Comparison of ENCODE assay signal across 12 cellular contexts in the genomic region with DNA sequence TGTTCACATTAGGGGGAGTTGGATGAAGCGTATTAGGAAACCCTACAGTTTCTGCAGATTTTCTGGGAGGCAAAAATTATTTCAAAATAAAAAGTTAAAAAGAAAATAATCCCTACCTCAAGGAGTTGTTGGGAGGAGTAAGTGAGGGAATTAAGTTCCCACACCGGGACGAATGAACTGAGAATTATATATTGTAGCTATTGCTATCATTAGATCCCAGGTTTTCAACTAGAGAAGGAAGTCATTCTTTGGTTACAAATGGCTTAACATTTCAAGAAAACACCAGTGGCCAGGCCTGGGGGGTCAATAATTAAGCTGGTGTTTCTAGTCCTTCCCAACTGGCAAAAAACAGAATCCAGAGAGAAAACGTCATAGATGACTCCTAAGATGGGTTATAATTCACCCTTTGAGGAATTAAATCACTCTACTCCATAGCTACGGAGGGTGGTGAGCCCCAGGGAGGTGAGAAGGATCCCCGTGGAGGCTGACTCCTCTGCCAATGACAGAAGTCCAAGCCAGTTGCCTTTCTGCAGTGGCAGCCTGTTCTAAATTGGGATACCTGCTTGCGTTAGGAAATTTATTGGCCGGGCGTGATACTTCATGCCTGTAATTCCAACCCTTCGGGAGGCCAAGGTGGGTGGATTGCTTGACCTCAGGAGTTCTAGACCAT. TPM values are rescaled to one million over a fixed set of nuclear protein-coding genes. Genes with fewer than 3 reads are reported as not detected.
DNase-seq lines count a peak whose midpoint lies in the region; ATAC-seq and TF ChIP-seq lines count a peak whose summit lies in the region.
"Had no signal": no experiment of that assay in that cellular context is flagged by ENCODE, and none has a peak within 500 bp of the region (broad histone marks: within the 10 kb centered on the region; RNA-seq: fewer than 3 reads in every experiment).

No MANE protein-coding gene starts in this region.

- peaks cover 0 to 18% (median 10%) of the 10 kb centered on the region in 4 donors for H3K4me1 Mint-ChIP-seq in CD4-positive, CD25-positive, alpha-beta regulatory T cell
- H3K4me1 Mint-ChIP-seq in effector memory CD8-positive, alpha-beta T cell (ENCODE audit: low read depth in 2 of 2) = peaks cover 11 to 12% of the 10 kb centered on the region in 2 donors
- peaks cover 3 to 18% (median 16%) of the 10 kb centered on the region in 4 donors for H3K4me1 Mint-ChIP-seq in naive thymus-derived CD8-positive, alpha-beta T cell

- H4K8ac ChIP-seq in IMR-90 (ENCODE audit: low read depth in 2 of 2, low read length in 2 of 2) = no peak overlapping the region

- no peaks in the 10 kb centered on the region for H3K27me3 ChIP-seq in CD4-positive, CD25-positive, alpha-beta regulatory T cell (ENCODE audit: control insufficient read depth, insufficient read depth, low read length)
- H3K27me3 ChIP-seq in IMR-90 (ENCODE audit: control insufficient read depth, insufficient read depth, low read length) = no peaks in the 10 kb centered on the region

- in situ Hi-C loops in IMR-90 (cut with MboI; ENCODE audit: low sequenced_read_pairs) = no loop called here

- no peak overlapping the region for H4K5ac ChIP-seq in IMR-90 (ENCODE audit: low read depth, low read length)

- dilution Hi-C loops in IMR-90 (cut with HindIII; ENCODE audit: low sequenced_read_pairs, unreplicated experiment) = no loop called here

- H3K23ac ChIP-seq in IMR-90 (ENCODE audit: low read depth, low read length) = no peak overlapping the region

- peaks cover 11% of the 10 kb centered on the region for H3K4me1 ChIP-seq in CD4-positive, CD25-positive, alpha-beta regulatory T cell (ENCODE audit: control insufficient read depth, insufficient read depth, low read length, poor library complexity, severe bottlenecking)
- peaks cover 4% of the 10 kb centered on the region; the same call in 1 of the 2 replicates for H3K4me1 ChIP-seq in IMR-90 (ENCODE audit: control insufficient read depth, insufficient read depth, low read length)

- TF ChIP-seq POLR2A in IMR-90 (IDR thresholded peaks at IDR 0.05; ENCODE audit: low read depth, low read length) = no peak
- TF ChIP-seq POLR2A in GM18505 (IDR thresholded peaks at IDR 0.05; ENCODE audit: borderline replicate concordance, extremely low read depth, insufficient read depth, insufficient read length) = no peak

- CTCF ChIA-PET in IMR-90 (lab: Yijun Ruan, JAX) = interaction anchor here (0.6 kb wide), 1 partner anchor 26 kb away, joined by 3 read pairs; no protein-coding TSS in a partner anchor

- no peak overlapping the region for H2BK5ac ChIP-seq in IMR-90 (ENCODE audit: low read depth, low read length, poor library complexity, severe bottlenecking)

- TF ChIP-seq CTCF in IMR-90 (conservative IDR thresholded peaks at IDR 0.05; ENCODE audit: low read depth, low read length) = no peak

- H3K36me3 Mint-ChIP-seq in CD4-positive, CD25-positive, alpha-beta regulatory T cell = peaks cover 5% of the 10 kb centered on the region
- peaks cover 50% of the 10 kb centered on the region for H3K36me3 Mint-ChIP-seq in effector memory CD8-positive, alpha-beta T cell (ENCODE audit: insufficient read depth)
- peaks cover 0 to 29% (median 5%) of the 10 kb centered on the region in 3 donors for H3K36me3 Mint-ChIP-seq in naive thymus-derived CD8-positive, alpha-beta T cell

- no peak overlapping the region for H3K27ac ChIP-seq in CD4-positive, CD25-positive, alpha-beta regulatory T cell (ENCODE audit: insufficient read depth, low read length, poor library complexity, severe bottlenecking)
- H3K27ac ChIP-seq in IMR-90 (ENCODE audit: insufficient read depth, low read length) = no peak overlapping the region

- no peaks in the 10 kb centered on the region for H3K27me3 Mint-ChIP-seq in CD4-positive, CD25-positive, alpha-beta regulatory T cell
- H3K27me3 Mint-ChIP-seq in effector memory CD8-positive, alpha-beta T cell = no peaks in the 10 kb centered on the region
- H3K27me3 Mint-ChIP-seq in naive thymus-derived CD8-positive, alpha-beta T cell = no peaks in the 10 kb centered on the region

- intact Hi-C loops in IMR-90 (cut with micrococcal nuclease) = no loop called here

- H3K4ac ChIP-seq in IMR-90 (ENCODE audit: low read depth, low read length) = no peak overlapping the region

- no peak overlapping the region for H3K4me3 ChIP-seq in CD4-positive, CD25-positive, alpha-beta regulatory T cell (ENCODE audit: low read depth, low read length)
- no peak overlapping the region for H3K4me3 ChIP-seq in IMR-90 (ENCODE audit: insufficient read depth, low read depth, low read length)

- no peaks in the 10 kb centered on the region for H3K9me3 ChIP-seq in CD4-positive, CD25-positive, alpha-beta regulatory T cell (ENCODE audit: control insufficient read depth in 2 of 2, low read length in 2 of 2)
- no peaks in the 10 kb centered on the region for H3K9me3 ChIP-seq in IMR-90 (ENCODE audit: control insufficient read depth, insufficient read depth, low read length)

- peaks cover 13% of the 10 kb centered on the region for H3K36me3 ChIP-seq in CD4-positive, CD25-positive, alpha-beta regulatory T cell (ENCODE audit: control insufficient read depth, insufficient read depth, low read length)
- H3K36me3 ChIP-seq in IMR-90 (ENCODE audit: control insufficient read depth, insufficient read depth, low read length) = peaks cover 16% of the 10 kb centered on the region

- H3K9me1 ChIP-seq in IMR-90 (ENCODE audit: insufficient read depth, low read length) = no peaks in the 10 kb centered on the region; the same call in 1 of the 2 replicates

- H3K18ac ChIP-seq in IMR-90 (ENCODE audit: low read depth, low read length) = no peak overlapping the region

- DNase-seq in CD4-positive, CD25-positive, alpha-beta regulatory T cell = no peak
- DNase-seq in IMR-90 (no peak), GF-D8 (lab: John Stamatoyannopoulos, UW) (no peak), LoVo (ENCODE audit: low spot score) (no peak)
- DNase-seq in effector memory CD8-positive, alpha-beta T cell = no peak
- DNase-seq in naive thymus-derived CD8-positive, alpha-beta T cell = no peak
- no peak for DNase-seq in stimulated activated CD4-positive, alpha-beta T cell treated with anti-CD3 and anti-CD28 coated beads, Interleukin-4, amount 100 ng/mL, for 24 hours
- DNase-seq: central memory CD4-positive, alpha-beta T cell; DMS 273 treated with DMSO at 0.1 percent for 48 hours; head of caudate nucleus; stimulated activated CD4-positive, alpha-beta T cell treated with anti-CD3 and anti-CD28 coated beads, Interleukin-4, amount 100 ng/mL, for 1 hour had no signal

- peaks cover 12% of the 10 kb centered on the region for H4K20me1 ChIP-seq in IMR-90 (ENCODE audit: insufficient read depth, low read length)

- TF ChIP-seq RAD21 in IMR-90 (IDR thresholded peaks at IDR 0.05; ENCODE audit: low read length) = no peak

- H4K91ac ChIP-seq in IMR-90 (ENCODE audit: insufficient read depth, low read depth, low read length) = no peak overlapping the region

- peak overlapping the region; percentile 14 for H2AFZ ChIP-seq in IMR-90 (replicated peaks; ENCODE audit: low read length, poor library complexity)

- H2BK20ac ChIP-seq in IMR-90 (ENCODE audit: low read depth, low read length) = no peak overlapping the region

- 80% methylated on average over 1 of the region's 10 CpGs; no CpG with 5 or more reads in 1 of the 2 experiments for WGBS in IMR-90 (ENCODE audit: extremely low coverage in 2 of 2, insufficient read length in 1 of 2), 2 experiments

- no peak overlapping the region for H2BK15ac ChIP-seq in IMR-90 (ENCODE audit: low read depth, low read length)

- no peaks in the 10 kb centered on the region for H3K9me3 Mint-ChIP-seq in CD4-positive, CD25-positive, alpha-beta regulatory T cell
- no peaks in the 10 kb centered on the region for H3K9me3 Mint-ChIP-seq in effector memory CD8-positive, alpha-beta T cell
- no peaks in the 10 kb centered on the region for H3K9me3 Mint-ChIP-seq in naive thymus-derived CD8-positive, alpha-beta T cell

- no peak overlapping the region for H2AK9ac ChIP-seq in IMR-90 (replicated peaks; ENCODE audit: low read depth, low read length, poor library complexity)

- no peak overlapping the region for H3K56ac ChIP-seq in IMR-90 (ENCODE audit: extremely low read depth, insufficient read depth, low read length)

- no peak for ATAC-seq in CD4-positive, CD25-positive, alpha-beta regulatory T cell (ENCODE audit: low read depth in 2 of 2)
- no peak for ATAC-seq in IMR-90 (ENCODE audit: low read depth)
- no peak for ATAC-seq in effector memory CD8-positive, alpha-beta T cell (replicated peaks)
- ATAC-seq in naive thymus-derived CD8-positive, alpha-beta T cell = no peak
- no peak for ATAC-seq in GM18505 (IDR thresholded peaks at IDR 0.05; ENCODE audit: unreplicated experiment)

- H3K27ac Mint-ChIP-seq in CD4-positive, CD25-positive, alpha-beta regulatory T cell = peak overlapping the region in 2 of 3 donors; percentile 24 to 57
- H3K27ac Mint-ChIP-seq in effector memory CD8-positive, alpha-beta T cell = peak overlapping the region in 1 of 2 donors; percentile 86
- peak overlapping the region in 4 of 10 donors; percentile 14 to 82 (median 57) for H3K27ac Mint-ChIP-seq in naive thymus-derived CD8-positive, alpha-beta T cell

- no TSS peak for BruUV-seq in IMR-90 (replicated peaks; lab: Mats Ljungman, UMichigan)

- POLR2A ChIA-PET in IMR-90 (lab: Charles Lee; ENCODE audit: unreplicated experiment) = no interaction called here
- POLR2A ChIA-PET in naive thymus-derived CD8-positive, alpha-beta T cell (lab: Charles Lee) = interaction anchor here (0.6 to 0.8 kb wide), 3 partner anchors 120 to 530 kb away, joined by 4 to 5 read pairs (median 5); no protein-coding TSS in a partner anchor

- H2AK5ac ChIP-seq in IMR-90 (ENCODE audit: low read depth, low read length) = no peak overlapping the region

- peaks cover 16 to 28% of the 10 kb centered on the region in 2 experiments for H3K79me1 ChIP-seq in IMR-90 (ENCODE audit: low read depth in 1 of 2, low read length in 2 of 2)

- H2BK120ac ChIP-seq in IMR-90 (ENCODE audit: low read depth, low read length) = no peak overlapping the region

- no peak overlapping the region for H3K9ac ChIP-seq in IMR-90 (ENCODE audit: low read depth, low read length)

- H3K4me2 ChIP-seq in IMR-90 (ENCODE audit: low read depth, low read length) = no peak overlapping the region

- no peak overlapping the region for H3K14ac ChIP-seq in IMR-90 (replicated peaks; ENCODE audit: low read depth, low read length)

- H3K4me3 Mint-ChIP-seq in CD4-positive, CD25-positive, alpha-beta regulatory T cell = peak overlapping the region; percentile 62 to 76 (median 68)
- peak overlapping the region; percentile 85 to 87 for H3K4me3 Mint-ChIP-seq in effector memory CD8-positive, alpha-beta T cell
- peak overlapping the region in 9 of 10 donors; percentile 49 to 88 (median 72) for H3K4me3 Mint-ChIP-seq in naive thymus-derived CD8-positive, alpha-beta T cell

RNA-seq across cellular contexts. Expression of a gene that starts 1.2 kb away (rescaled TPM):
- total RNA-seq in CD4-positive, CD25-positive, alpha-beta regulatory T cell = 25.7 TPM
- 100 to 1,000 TPM in 1 of 4 donors, 10 to 100 TPM in 3; 90.1 to 106 (median 98.5) TPM for polyA plus RNA-seq in CD4-positive, CD25-positive, alpha-beta regulatory T cell
- total RNA-seq in IMR-90 (2012; rRNA removed) = 160 and 203 TPM in 2 replicates
- 310 and 381 TPM in 2 replicates for polyA plus RNA-seq in IMR-90 (2012; rRNA removed)
- polyA plus RNA-seq in IMR-90 (2012; cell fraction: cytosol; rRNA removed) = 436 and 568 TPM in 2 replicates
- 93.6 and 181 TPM in 2 replicates for polyA plus RNA-seq in IMR-90 (2012; cell fraction: nucleus; rRNA removed; ENCODE audit: low replicate concordance)
- total RNA-seq in naive thymus-derived CD8-positive, alpha-beta T cell = 10 to 100 TPM; 24.9 to 25.8 TPM
- 100 to 1,000 TPM; 103 to 114 (median 114) TPM for polyA plus RNA-seq in naive thymus-derived CD8-positive, alpha-beta T cell

RNA-seq across cellular contexts. Expression of a gene that starts 32.0 kb away (rescaled TPM):
- total RNA-seq in CD4-positive, CD25-positive, alpha-beta regulatory T cell = 15.9 TPM
- polyA plus RNA-seq in CD4-positive, CD25-positive, alpha-beta regulatory T cell = 1 to 10 TPM; 6.5 to 7.9 (median 7.4) TPM
- total RNA-seq in IMR-90 (2012; rRNA removed) = 2.5 and 3.1 TPM in 2 replicates
- polyA plus RNA-seq in IMR-90 (2012; rRNA removed) = 6.0 TPM in 2 replicates
- polyA plus RNA-seq in IMR-90 (2012; cell fraction: cytosol; rRNA removed) = 5.1 and 7.1 TPM in 2 replicates
- 2.3 and 2.9 TPM in 2 replicates for polyA plus RNA-seq in IMR-90 (2012; cell fraction: nucleus; rRNA removed; ENCODE audit: low replicate concordance)
- 10 to 100 TPM; 19.1 to 20.7 TPM for total RNA-seq in naive thymus-derived CD8-positive, alpha-beta T cell
- polyA plus RNA-seq in naive thymus-derived CD8-positive, alpha-beta T cell = 10 to 100 TPM in 2 of 3 donors, 1 to 10 TPM in 1; 5.6 to 16.5 (median 10.3) TPM

RNA-seq across cellular contexts. Expression of a gene that starts 52.3 kb away (rescaled TPM):
- total RNA-seq in CD4-positive, CD25-positive, alpha-beta regulatory T cell = 93.3 TPM
- 10 to 100 TPM; 14.3 to 22.8 (median 17.6) TPM for polyA plus RNA-seq in CD4-positive, CD25-positive, alpha-beta regulatory T cell
- total RNA-seq in IMR-90 (2012; rRNA removed) = 12.2 and 12.4 TPM in 2 replicates
- 33.0 and 37.3 TPM in 2 replicates for polyA plus RNA-seq in IMR-90 (2012; rRNA removed)
- polyA plus RNA-seq in IMR-90 (2012; cell fraction: cytosol; rRNA removed) = 27.1 and 46.5 TPM in 2 replicates
- 36.9 and 57.3 TPM in 2 replicates for polyA plus RNA-seq in IMR-90 (2012; cell fraction: nucleus; rRNA removed; ENCODE audit: low replicate concordance)
- total RNA-seq in naive thymus-derived CD8-positive, alpha-beta T cell = 10 to 100 TPM; 82.3 to 86.6 TPM
- 10 to 100 TPM; 16.1 to 30.6 (median 21.9) TPM for polyA plus RNA-seq in naive thymus-derived CD8-positive, alpha-beta T cell
